ENCODE assay signal across 8 cellular contexts in genomic region chr3:141878812-141879211, GRCh38. TPM values are rescaled to one million over a fixed set of nuclear protein-coding genes. Genes with fewer than 3 reads are reported as not detected.
DNase-seq lines count a peak whose midpoint lies in the region; ATAC-seq and TF ChIP-seq lines count a peak whose summit lies in the region.

No MANE protein-coding gene starts in this region.

- H3K9me3 ChIP-seq in OCI-LY3 (ENCODE audit: insufficient read depth, low read length) (no peaks in the 10 kb centered on the region), ectodermal cell (ENCODE audit: control insufficient read depth, low read length) (no peaks in the 10 kb centered on the region)

- H3K4me1 ChIP-seq in OCI-LY3 (ENCODE audit: low read length) (peaks cover 17% of the 10 kb centered on the region), ectodermal cell (ENCODE audit: control insufficient read depth, insufficient read depth, low read length) (peaks cover 9% of the 10 kb centered on the region), rectal smooth muscle tissue (ENCODE audit: control insufficient read depth, insufficient read depth, low read length) (peaks cover 16% of the 10 kb centered on the region)

- H3K9ac ChIP-seq in OCI-LY3 (ENCODE audit: low read length) (0 out of 2 replicates have a peak overlapping the region, but pooled peaks have one; percentile 98), rectal smooth muscle tissue (ENCODE audit: low read length) (no peak overlapping the region)

- H3K36me3 ChIP-seq in OCI-LY3 (replicated peaks; ENCODE audit: low read depth, low read length) = peaks cover 22% of the 10 kb centered on the region
- no peaks in the 10 kb centered on the region for H3K36me3 ChIP-seq in ectodermal cell (ENCODE audit: control insufficient read depth, insufficient read depth, low read length)
- H3K36me3 ChIP-seq in rectal smooth muscle tissue (ENCODE audit: control insufficient read depth, insufficient read depth, low read length) = no peaks in the 10 kb centered on the region

- H4K20me1 ChIP-seq in OCI-LY3 (ENCODE audit: insufficient read depth, low read length) = peaks cover 50% of the 10 kb centered on the region

- no peak for ATAC-seq in HG03097 (IDR thresholded peaks at IDR 0.05; ENCODE audit: low FRiP score, unreplicated experiment)
- ATAC-seq in GM18502 (IDR thresholded peaks at IDR 0.05; ENCODE audit: poor library complexity, unreplicated experiment) = no peak

- 75 to 80% methylated on average over 2 of the region's 2 CpGs for WGBS in ectodermal cell, 2 experiments

- H3K4me2 ChIP-seq in OCI-LY3 (ENCODE audit: low read length) = peak overlapping the region; percentile 83

- no peak overlapping the region for H2AFZ ChIP-seq in OCI-LY3 (ENCODE audit: low read depth, low read length)

- H3K27me3 ChIP-seq in OCI-LY3 (ENCODE audit: low read depth, low read length) = no peaks in the 10 kb centered on the region
- H3K27me3 ChIP-seq in ectodermal cell (ENCODE audit: control insufficient read depth, insufficient read depth, low read length, poor library complexity, severe bottlenecking) = no peaks in the 10 kb centered on the region
- H3K27me3 ChIP-seq in rectal smooth muscle tissue (ENCODE audit: control insufficient read depth, insufficient read depth, low read length) = no peaks in the 10 kb centered on the region

- H3K4me3 ChIP-seq in OCI-LY3 (ENCODE audit: low read length) (peak overlapping the region; percentile 100), ectodermal cell (ENCODE audit: insufficient read depth, low read depth, low read length) (peak overlapping the region; percentile 95), rectal smooth muscle tissue (ENCODE audit: low read length) (peak overlapping the region; percentile 47)

- TF ChIP-seq CTCF in OCI-LY3 (IDR thresholded peaks at IDR 0.05; ENCODE audit: low read depth, low read length) = no peak

- peaks cover 73% of the 10 kb centered on the region for H3K79me2 ChIP-seq in OCI-LY3 (ENCODE audit: low read length)

- no peak overlapping the region for H3K27ac ChIP-seq in OCI-LY3 (ENCODE audit: low read length)
- H3K27ac ChIP-seq in ectodermal cell (ENCODE audit: insufficient read depth, low read depth, low read length, poor library complexity, severe bottlenecking) = no peak overlapping the region
- H3K27ac ChIP-seq in rectal smooth muscle tissue (ENCODE audit: low read depth, low read length) = no peak overlapping the region

- peak; percentile 23 for DNase-seq in NCI-H2196 (lab: John Stamatoyannopoulos, UW; ENCODE audit: unreplicated experiment)
- DNase-seq in NCI-H2196 treated with DMSO at 0.1 percent for 48 hours (lab: John Stamatoyannopoulos, UW; ENCODE audit: unreplicated experiment) = no peak
- DNase-seq in effector CD8-positive, alpha-beta T cell (lab: John Stamatoyannopoulos, UW) = no peak

RNA-seq across cellular contexts. Expression of gene ATP1B3, which starts 2.4 kb away (rescaled TPM):
- 159 TPM for polyA plus RNA-seq in ectodermal cell (2013, experiment 1 of 4)
- 161 TPM for polyA plus RNA-seq in ectodermal cell (2013, experiment 2 of 4)
- polyA plus RNA-seq in ectodermal cell (2013, experiment 3 of 4) = 137 TPM
- polyA plus RNA-seq in ectodermal cell (2013, experiment 4 of 4) = 151 TPM

Comparison
In these comparisons a context has a peak if more than half of its experiments do, and no peak if none do; other contexts are left out.
1. H3K4me3 ChIP-seq: peak in every context shown above with its lines; median percentile 100 in OCI-LY3; 95 in ectodermal cell; 47 in rectal smooth muscle tissue.